ENCODE assay signal across 25 cellular contexts in genomic region chr5:170445936-170446335, GRCh38. TPM values are rescaled to one million over a fixed set of nuclear protein-coding genes. Genes with fewer than 3 reads are reported as not detected.
DNase-seq lines count a peak whose midpoint lies in the region; ATAC-seq and TF ChIP-seq lines count a peak whose summit lies in the region.
"Had no signal": no experiment of that assay in that cellular context is flagged by ENCODE, and none has a peak within 500 bp of the region (broad histone marks: within the 10 kb centered on the region; RNA-seq: fewer than 3 reads in every experiment).

No MANE protein-coding gene starts in this region.

- H3K27me3 Mint-ChIP-seq in osteocyte (ENCODE audit: unreplicated experiment): peaks cover 8% of the 10 kb centered on the region

- H3K27me3 ChIP-seq in right atrium auricular region: no peaks in the 10 kb centered on the region
- no peaks in the 10 kb centered on the region for H3K27me3 ChIP-seq in vagina
- H3K27me3 ChIP-seq: BE2C; BLaER1 treated with 17β-estradiol and CSF1 and Interleukin-3, amounts not matched to agents 10 nM and 100 nM had no signal

- H3K4me1 ChIP-seq in right atrium auricular region: no peaks in the 10 kb centered on the region
- H3K4me1 ChIP-seq in vagina: no peaks in the 10 kb centered on the region
- H3K4me1 ChIP-seq: A549, BE2C had no signal

- H3K4me1 Mint-ChIP-seq in osteocyte (ENCODE audit: unreplicated experiment): no peaks in the 10 kb centered on the region

- DNase-seq in right atrium auricular region (ENCODE audit: low spot score): peak; percentile 5
- no peak for DNase-seq in left ventricle myocardium superior
- DNase-seq in islet precursor cell: peak; percentile 29
- DNase-seq in osteocyte (ENCODE audit: extremely low spot score, unreplicated experiment): peak; percentile 62
- DNase-seq in vagina (ENCODE audit: extremely low spot score in 2 of 2): peak; percentile 65 to 93
- no peak for DNase-seq in NCI-H345 (lab: John Stamatoyannopoulos, UW)
- DNase-seq in left colon: no peak
- DNase-seq: 8988T; ACHN; AML-193; BE2C; CD4-positive, alpha-beta T cell; CD8-positive, alpha-beta memory T cell; DMS 273 treated with DMSO at 0.1 percent for 48 hours; DMS79; EL; GDM1; GM23248; H7; HCEC 1CT had no signal

- H3K27ac ChIP-seq in right atrium auricular region (no peak overlapping the region), vagina (no peak overlapping the region)
- H3K27ac ChIP-seq: A549; BLaER1 treated with 17β-estradiol and CSF1 and Interleukin-3, amounts not matched to agents 10 nM and 100 nM; GM23248 had no signal

- H3K9me3 Mint-ChIP-seq in osteocyte (ENCODE audit: unreplicated experiment): peaks cover 5% of the 10 kb centered on the region
- H3K9me3 Mint-ChIP-seq: CD8-positive, alpha-beta memory T cell had no signal

- no peak for TF ChIP-seq POLR2A in vagina (IDR thresholded peaks at IDR 0.05)

- no peaks in the 10 kb centered on the region for H3K36me3 ChIP-seq in right atrium auricular region
- no peaks in the 10 kb centered on the region for H3K36me3 ChIP-seq in vagina
- H3K36me3 ChIP-seq: BE2C; BLaER1 treated with 17β-estradiol and CSF1 and Interleukin-3, amounts not matched to agents 10 nM and 100 nM had no signal

- peaks cover 0 to 6% of the 10 kb centered on the region in 2 donors for H3K9me3 ChIP-seq in right atrium auricular region
- no peaks in the 10 kb centered on the region for H3K9me3 ChIP-seq in vagina
- H3K9me3 ChIP-seq: BE2C had no signal

- no peak overlapping the region for H3K27ac Mint-ChIP-seq in osteocyte (ENCODE audit: unreplicated experiment)
- H3K27ac Mint-ChIP-seq: CD4-positive, alpha-beta T cell; CD8-positive, alpha-beta memory T cell had no signal

- ATAC-seq in left ventricle myocardium superior: no peak
- ATAC-seq in left colon: no peak
- ATAC-seq in HG02840 (IDR thresholded peaks at IDR 0.05; ENCODE audit: low FRiP score, unreplicated experiment): no peak
- ATAC-seq: A549, GM12878 had no signal

- no peak overlapping the region for H3K4me3 Mint-ChIP-seq in osteocyte (ENCODE audit: unreplicated experiment)
- H3K4me3 Mint-ChIP-seq: CD14-positive monocyte; CD4-positive, alpha-beta T cell; CD8-positive, alpha-beta memory T cell had no signal

- TF ChIP-seq CTCF in right atrium auricular region (IDR thresholded peaks at IDR 0.05) (no peak), osteocyte (IDR thresholded peaks at IDR 0.05) (no peak), vagina (IDR thresholded peaks at IDR 0.05) (no peak)

- peaks cover 3% of the 10 kb centered on the region for H3K36me3 Mint-ChIP-seq in osteocyte (ENCODE audit: unreplicated experiment)
- H3K36me3 Mint-ChIP-seq: CD14-positive monocyte had no signal

- no peak overlapping the region for H3K4me3 ChIP-seq in right atrium auricular region
- no peak overlapping the region for H3K4me3 ChIP-seq in vagina
- H3K4me3 ChIP-seq: A549; BLaER1 treated with 17β-estradiol and CSF1 and Interleukin-3, amounts not matched to agents 10 nM and 100 nM; GM12878; GM23248 had no signal

- intact Hi-C loops in left ventricle myocardium superior (cut with micrococcal nuclease): no loop called here
- intact Hi-C loops in vagina (cut with DNase I): no loop called here
- intact Hi-C loops in left colon (cut with DNase I, micrococcal nuclease): no loop called here

RNA-seq across cellular contexts. Expression of gene KCNMB1, which starts 56.8 kb away (rescaled TPM):
- total RNA-seq in right atrium auricular region (under 1 TPM; 0.74 to 0.83 TPM), left ventricle myocardium superior (0.47 TPM), osteocyte (3.3 and 3.5 TPM in 2 replicates), vagina (4.9 TPM), left colon (1 to 10 TPM in 1 of 2 donors, under 1 TPM in 1; 0.55 to 6.9 TPM)
- total RNA-seq: CD8-positive, alpha-beta memory T cell; GM23248 had no signal

RNA-seq across cellular contexts. Expression of gene KCNIP1, which starts 57.9 kb away (rescaled TPM):
- total RNA-seq in right atrium auricular region (not detected), left ventricle myocardium superior (0.20 TPM), osteocyte (12.6 and 13.3 TPM in 2 replicates), vagina (not detected), left colon (under 1 TPM in 1 of 2 donors, not detected in 1; 0.22 TPM)
- total RNA-seq: CD4-positive, alpha-beta T cell; CD8-positive, alpha-beta memory T cell; GM12878; GM23248 had no signal

Comparison
In these comparisons a context has a peak if more than half of its experiments do, and no peak if none do; other contexts are left out.
1. DNase-seq: peak in right atrium auricular region (single experiment), islet precursor cell (single experiment), osteocyte (single experiment) and vagina (2 of 2); none in left ventricle myocardium superior (single experiment), NCI-H345 (single experiment) and left colon (0 of 2).
2. RNA of gene KCNIP1, which starts 57.9 kb away (total RNA-seq): 12.6 to 13.3 TPM in osteocyte; 0.22 TPM in left colon, 0.20 TPM in left ventricle myocardium superior (single experiment), not detected in right atrium auricular region and not detected in vagina (single experiment); every median in the first group is over 10 times any median in the second.